ENCODE assay signal across 26 cellular contexts in genomic region chr1:225409051-225409450, GRCh38.
"Had no signal": no experiment of that assay in that cellular context is flagged by ENCODE, and none has a peak within 500 bp of the region (broad histone marks: within the 10 kb centered on the region; RNA-seq: fewer than 3 reads in every experiment).

No MANE protein-coding gene starts in this region.

- H3K36me3 ChIP-seq: ovary had no signal

- ATAC-seq: activated CD4-positive, alpha-beta T cell treated with anti-CD3 and anti-CD28 coated beads for 36 hours; activated T-cell treated with anti-CD3 and anti-CD28 coated beads, Interleukin-2, amount 50 U/mL, for 4 hours; effector memory CD8-positive, alpha-beta T cell; heart right ventricle; left cardiac atrium; lower lobe of right lung; naive thymus-derived CD4-positive, alpha-beta T cell; stimulated activated naive CD8-positive, alpha-beta T cell treated with anti-CD3 and anti-CD28 coated beads, Interleukin-15, Interleukin-2, amounts not matched to agents 100 U/mL and 50 U/mL, for 24 hours had no signal

- DNase-seq: activated CD4-positive, alpha-beta T cell treated with anti-CD3 and anti-CD28 coated beads for 36 hours; activated CD4-positive, alpha-beta T cell treated with anti-CD3 and anti-CD28 coated beads, Interleukin-2, amount 50 U/mL, for 48 hours; activated CD8-positive, alpha-beta memory T cell treated with anti-CD3 and anti-CD28 coated beads, Interleukin-2, amount 50 U/mL, for 48 hours; activated naive CD4-positive, alpha-beta T cell treated with Interleukin-2 at 50 U/mL for 16 hours; activated naive CD8-positive, alpha-beta T cell treated with anti-CD3 and anti-CD28 coated beads for 36 hours; activated T-cell treated with anti-CD3 and anti-CD28 coated beads, Interleukin-2, amount 50 U/mL, for 4 hours; colonic mucosa; dorsolateral prefrontal cortex; effector memory CD8-positive, alpha-beta T cell; esophagus squamous epithelium; heart right ventricle; islet precursor cell; left cardiac atrium; lower lobe of right lung; naive thymus-derived CD4-positive, alpha-beta T cell; ovary; spleen; stimulated activated CD4-positive, alpha-beta T cell treated with anti-CD3 and anti-CD28 coated beads, Interleukin-4, amount 100 ng/mL, for 24 hours; stimulated activated naive CD8-positive, alpha-beta T cell treated with anti-CD3 and anti-CD28 coated beads, Interleukin-15, Interleukin-2, amounts not matched to agents 100 U/mL and 50 U/mL, for 24 hours; T1000; upper lobe of left lung had no signal

- H3K27ac Mint-ChIP-seq: activated CD4-positive, alpha-beta T cell treated with anti-CD3 and anti-CD28 coated beads for 36 hours; activated naive CD8-positive, alpha-beta T cell treated with anti-CD3 and anti-CD28 coated beads for 36 hours; activated T-helper 2 cell treated with anti-CD3 and anti-CD28 coated beads, Interferon-gamma antibody, Interleukin-2, Interleukin-4, amounts not matched to agents 10 μg/mL and 5 μg/mL and 100 μg/mL, durations not matched to agents 14 hours and 24 hours and 36 hours; T-helper 1 cell treated with Interleukin-12 subunit alpha and Interleukin-12 subunit beta and Interleukin-4 antibody, amounts not matched to agents 30 μg/mL and 1 μg/mL, for 36 hours; WTC11 had no signal

- FAIRE-seq: astrocyte had no signal

- H3K27me3 Mint-ChIP-seq: activated CD4-positive, alpha-beta T cell treated with anti-CD3 and anti-CD28 coated beads for 36 hours; activated naive CD8-positive, alpha-beta T cell treated with anti-CD3 and anti-CD28 coated beads for 36 hours; effector memory CD8-positive, alpha-beta T cell; naive thymus-derived CD4-positive, alpha-beta T cell had no signal

- H3K4me1 Mint-ChIP-seq: activated CD4-positive, alpha-beta T cell treated with anti-CD3 and anti-CD28 coated beads for 36 hours had no signal

- H3K4me3 ChIP-seq: colonic mucosa, dorsolateral prefrontal cortex, esophagus squamous epithelium, heart right ventricle, lower lobe of right lung, ovary, prostate gland, spleen, upper lobe of left lung had no signal

- H3K27me3 ChIP-seq: colonic mucosa, dorsolateral prefrontal cortex, esophagus squamous epithelium, heart right ventricle, ovary, spleen, upper lobe of left lung had no signal

- H3K9me3 Mint-ChIP-seq: activated naive CD8-positive, alpha-beta T cell treated with anti-CD3 and anti-CD28 coated beads for 36 hours; activated T-cell treated with anti-CD3 and anti-CD28 coated beads, Interleukin-2, amount 50 U/mL, for 4 hours; activated T-helper 2 cell treated with anti-CD3 and anti-CD28 coated beads, Interferon-gamma antibody, Interleukin-2, Interleukin-4, amounts not matched to agents 10 μg/mL and 5 μg/mL and 100 μg/mL, durations not matched to agents 14 hours and 24 hours and 36 hours; effector memory CD8-positive, alpha-beta T cell; naive thymus-derived CD4-positive, alpha-beta T cell; T-helper 1 cell treated with Interleukin-12 subunit alpha and Interleukin-12 subunit beta and Interleukin-4 antibody, amounts not matched to agents 30 μg/mL and 1 μg/mL, for 36 hours; WTC11 had no signal

- H3K4me3 Mint-ChIP-seq: activated CD4-positive, alpha-beta T cell treated with anti-CD3 and anti-CD28 coated beads for 36 hours; activated naive CD8-positive, alpha-beta T cell treated with anti-CD3 and anti-CD28 coated beads for 36 hours; activated T-cell treated with anti-CD3 and anti-CD28 coated beads, Interleukin-2, amount 50 U/mL, for 4 hours; effector memory CD8-positive, alpha-beta T cell; naive thymus-derived CD4-positive, alpha-beta T cell; T-helper 1 cell treated with Interleukin-12 subunit alpha and Interleukin-12 subunit beta and Interleukin-4 antibody, amounts not matched to agents 30 μg/mL and 1 μg/mL, for 36 hours; WTC11 had no signal

- H3K27ac ChIP-seq: colonic mucosa, dorsolateral prefrontal cortex, esophagus squamous epithelium, heart right ventricle, lower lobe of right lung, ovary, prostate gland, spleen, upper lobe of left lung had no signal

- H3K9me3 ChIP-seq: colonic mucosa, esophagus squamous epithelium, heart right ventricle, lower lobe of right lung, ovary, prostate gland, spleen, upper lobe of left lung had no signal

- H3K4me1 ChIP-seq: colonic mucosa, esophagus squamous epithelium, lower lobe of right lung, prostate gland had no signal
